24 cellular contexts compared by ENCODE assay signal in genomic region chr18:7307018-7307417, GRCh38.
A peak's percentile ranks its signal among the peaks of the same experiment; 100 is the strongest.
DNase-seq lines count a peak whose midpoint lies in the region; ATAC-seq, FAIRE-seq and TF ChIP-seq lines count a peak whose summit lies in the region.
"Had no signal": no experiment of that assay in that cellular context is flagged by ENCODE, and none has a peak within 500 bp of the region (broad histone marks: within the 10 kb centered on the region; RNA-seq: fewer than 3 reads in every experiment).

No MANE protein-coding gene starts in this region.

- intact Hi-C loops in esophagus muscularis mucosa (cut with DNase I) = no loop called here
- intact Hi-C loops in sigmoid colon (cut with DNase I) = no loop called here
- intact Hi-C loops in kidney (cut with DNase I) = no loop called here

- H3K27ac ChIP-seq in esophagus muscularis mucosa (replicated peaks in 1 of 4) = peak overlapping the region; percentile 44 to 68 (median 63)
- H3K27ac ChIP-seq in gastroesophageal sphincter = peak overlapping the region in 3 of 4 donors; percentile 57 to 79 (median 69)
- peak overlapping the region; percentile 65 for H3K27ac ChIP-seq in muscle layer of colon (ENCODE audit: low read depth, low read length)
- H3K27ac ChIP-seq in sigmoid colon = peak overlapping the region in 3 of 4 donors; percentile 12 to 53 (median 32)
- H3K27ac ChIP-seq in kidney (ENCODE audit: low read depth in 2 of 2, low read length in 2 of 2) = no peak overlapping the region
- H3K27ac ChIP-seq: SJSA1 had no signal

- no peak for TF ChIP-seq CTCF in esophagus muscularis mucosa (IDR thresholded peaks at IDR 0.05)
- no peak for TF ChIP-seq CTCF in gastroesophageal sphincter (IDR thresholded peaks at IDR 0.05)
- TF ChIP-seq CTCF in sigmoid colon (IDR thresholded peaks at IDR 0.05) = no peak
- no peak for TF ChIP-seq CTCF in kidney (IDR thresholded peaks at IDR 0.05; ENCODE audit: borderline replicate concordance, extremely low read depth, insufficient read depth)

- H3K36me3 ChIP-seq in esophagus muscularis mucosa (no peaks in the 10 kb centered on the region), gastroesophageal sphincter (no peaks in the 10 kb centered on the region), muscle layer of colon (ENCODE audit: insufficient read depth, low read length) (no peaks in the 10 kb centered on the region), sigmoid colon (no peaks in the 10 kb centered on the region), kidney (ENCODE audit: control insufficient read depth in 1 of 2, insufficient read depth in 2 of 2, low read length in 2 of 2) (no peaks in the 10 kb centered on the region)
- H3K36me3 ChIP-seq: SJSA1 had no signal

- no peak for FAIRE-seq in kidney (lab: Jason Lieb, UNC)
- FAIRE-seq: G401.6, GM19239, HTR-8/SVneo, K562 had no signal

- ATAC-seq in gastroesophageal sphincter (no peak), GM18907 (IDR thresholded peaks at IDR 0.05; ENCODE audit: unreplicated experiment) (no peak)
- ATAC-seq: CD8-positive, alpha-beta T cell; K562; PC-3 had no signal

- H3K4me1 ChIP-seq in esophagus muscularis mucosa = peaks cover 0 to 32% (median 27%) of the 10 kb centered on the region in 4 donors
- H3K4me1 ChIP-seq in gastroesophageal sphincter = peaks cover 3 to 32% (median 6%) of the 10 kb centered on the region in 3 donors
- peaks cover 22% of the 10 kb centered on the region for H3K4me1 ChIP-seq in muscle layer of colon (ENCODE audit: insufficient read depth, low read length)
- H3K4me1 ChIP-seq in sigmoid colon = peaks cover 0 to 18% (median 17%) of the 10 kb centered on the region in 4 donors
- H3K4me1 ChIP-seq in kidney (ENCODE audit: control insufficient read depth in 1 of 2, insufficient read depth in 1 of 2, low read depth in 1 of 2, low read length in 2 of 2) = no peaks in the 10 kb centered on the region
- H3K4me1 ChIP-seq: Caco-2, SJSA1 had no signal

- no peak overlapping the region for H3K4me3 ChIP-seq in esophagus muscularis mucosa
- H3K4me3 ChIP-seq in gastroesophageal sphincter = no peak overlapping the region
- H3K4me3 ChIP-seq in muscle layer of colon (ENCODE audit: low read depth in 1 of 2, low read length in 2 of 2) = no peak overlapping the region
- no peak overlapping the region for H3K4me3 ChIP-seq in sigmoid colon
- no peak overlapping the region for H3K4me3 ChIP-seq in kidney (ENCODE audit: low read length in 2 of 2)
- H3K4me3 ChIP-seq: K562, SJSA1 had no signal

- WGBS in esophagus muscularis mucosa = 33% methylated on average over 6 of the region's 6 CpGs
- 12 to 13% methylated on average over 4 to 6 of the region's 6 CpGs for WGBS in gastroesophageal sphincter (ENCODE audit: low coverage in 1 of 2), 2 donors
- 71 to 79% methylated on average over 6 of the region's 6 CpGs for WGBS in sigmoid colon, 2 donors

- H3K9me3 ChIP-seq in esophagus muscularis mucosa = peaks cover 0 to under 1% (median 0%) of the 10 kb centered on the region in 4 donors
- H3K9me3 ChIP-seq in gastroesophageal sphincter = no peaks in the 10 kb centered on the region
- H3K9me3 ChIP-seq in muscle layer of colon (ENCODE audit: low read length) = no peaks in the 10 kb centered on the region
- H3K9me3 ChIP-seq in sigmoid colon = no peaks in the 10 kb centered on the region
- peaks cover 0 to 8% of the 10 kb centered on the region in 2 donors for H3K9me3 ChIP-seq in kidney (ENCODE audit: control insufficient read depth in 1 of 2, low read length in 2 of 2)
- H3K9me3 ChIP-seq: Caco-2, SJSA1 had no signal

- TF ChIP-seq POLR2A in esophagus muscularis mucosa (IDR thresholded peaks at IDR 0.05; ENCODE audit: low read depth) (no peak), gastroesophageal sphincter (IDR thresholded peaks at IDR 0.05) (no peak), sigmoid colon (IDR thresholded peaks at IDR 0.05) (no peak)

- H3K27me3 ChIP-seq in esophagus muscularis mucosa (no peaks in the 10 kb centered on the region), gastroesophageal sphincter (no peaks in the 10 kb centered on the region), muscle layer of colon (ENCODE audit: control insufficient read depth in 1 of 2, insufficient read depth in 2 of 2, low read length in 2 of 2) (no peaks in the 10 kb centered on the region), sigmoid colon (no peaks in the 10 kb centered on the region)
- H3K27me3 ChIP-seq: SJSA1 had no signal

- DNase-seq in esophagus muscularis mucosa (ENCODE audit: extremely low spot score) (no peak), sigmoid colon (no peak), NCI-H345 (lab: John Stamatoyannopoulos, UW) (no peak), kidney (no peak)
- DNase-seq: C1 segment of cervical spinal cord; Caco-2; CD8-positive, alpha-beta T cell; Kasumi-1; NCI-H1092 treated with DMSO at 0.1 percent for 48 hours; NCI-H1436; NCI-H187; NCI-H2081 treated with DMSO at 0.1 percent for 48 hours; NCI-H2171; NCI-H226; NCI-H510A treated with DMSO at 0.1 percent for 48 hours; PC-3 had no signal

- no peak for TF ChIP-seq EP300 in esophagus muscularis mucosa (IDR thresholded peaks at IDR 0.05)
- no peak for TF ChIP-seq EP300 in gastroesophageal sphincter (IDR thresholded peaks at IDR 0.05)
- no peak for TF ChIP-seq EP300 in sigmoid colon (IDR thresholded peaks at IDR 0.05)

- H3K9ac ChIP-seq in muscle layer of colon (ENCODE audit: low read length) (no peak overlapping the region), kidney (ENCODE audit: low read length in 2 of 2) (no peak overlapping the region)

Comparison
In these comparisons a context has a peak if more than half of its experiments do, and no peak if none do; other contexts are left out.
1. H3K27ac ChIP-seq: peak in esophagus muscularis mucosa (4 of 4), gastroesophageal sphincter (3 of 4), muscle layer of colon (single experiment) and sigmoid colon (3 of 4); none in kidney (0 of 2).